In genomic region chr2:62504657-62505056, GRCh38 we compare ENCODE assay signal across 14 cellular contexts. TPM values are rescaled to one million over a fixed set of nuclear protein-coding genes. Genes with fewer than 3 reads are reported as not detected.
DNase-seq lines count a peak whose midpoint lies in the region; ATAC-seq and TF ChIP-seq lines count a peak whose summit lies in the region.
"Had no signal": no experiment of that assay in that cellular context is flagged by ENCODE, and none has a peak within 500 bp of the region (broad histone marks: within the 10 kb centered on the region; RNA-seq: fewer than 3 reads in every experiment).

No MANE protein-coding gene starts in this region.

- no peak for ATAC-seq in GM18858 (IDR thresholded peaks at IDR 0.05; ENCODE audit: unreplicated experiment)

- peak overlapping the region; percentile 70; the same call in 1 of the 2 replicates for H3K27ac ChIP-seq in SJSA1
- H3K27ac ChIP-seq in hepatocyte: peak overlapping the region; percentile 94
- H3K27ac ChIP-seq in sigmoid colon: peak overlapping the region; percentile 89 to 92 (median 90)

- TF ChIP-seq EP300 in sigmoid colon (IDR thresholded peaks at IDR 0.05): no peak

- H3K27me3 ChIP-seq in SJSA1 (replicated peaks): no peaks in the 10 kb centered on the region
- no peaks in the 10 kb centered on the region for H3K27me3 ChIP-seq in hepatocyte
- no peaks in the 10 kb centered on the region for H3K27me3 ChIP-seq in sigmoid colon

- peak overlapping the region; percentile 98 for H2AFZ ChIP-seq in hepatocyte

- H4K20me1 ChIP-seq in hepatocyte (ENCODE audit: insufficient read depth, poor library complexity, severe bottlenecking): no peaks in the 10 kb centered on the region

- H3K4me2 ChIP-seq in hepatocyte: no peak overlapping the region

- in situ Hi-C loops in GM13976 (cut with MboI; ENCODE audit: low sequenced_read_pairs, unreplicated experiment): no loop called here

- H3K9me3 ChIP-seq in SJSA1 (replicated peaks): no peaks in the 10 kb centered on the region
- no peaks in the 10 kb centered on the region for H3K9me3 ChIP-seq in hepatocyte (ENCODE audit: low read depth)
- H3K9me3 ChIP-seq in sigmoid colon: no peaks in the 10 kb centered on the region

- 82% methylated on average over 6 of the region's 6 CpGs for WGBS in hepatocyte (ENCODE audit: low lambda C conversion rate, missing lambda C conversion rate)
- WGBS in sigmoid colon, 2 donors: 86 to 89% methylated on average over 6 of the region's 6 CpGs

- no peaks in the 10 kb centered on the region for H3K36me3 ChIP-seq in SJSA1
- no peaks in the 10 kb centered on the region for H3K36me3 ChIP-seq in hepatocyte (replicated peaks; ENCODE audit: insufficient read depth, low read depth)
- peaks cover 0 to 4% (median 0%) of the 10 kb centered on the region in 4 donors for H3K36me3 ChIP-seq in sigmoid colon
- H3K36me3 ChIP-seq: WERI-Rb-1 had no signal

- DNase-seq in DMS53 (lab: John Stamatoyannopoulos, UW) (peak; percentile 39), DMS53 treated with DMSO at 0.1 percent for 48 hours (lab: John Stamatoyannopoulos, UW; ENCODE audit: unreplicated experiment) (no peak), SJSA1 (ENCODE audit: low read depth in 1 of 2, low spot score in 2 of 2) (no peak), hepatocyte (ENCODE audit: low spot score) (no peak), sigmoid colon (no peak), GM13976 (ENCODE audit: low spot score) (no peak)
- DNase-seq in NK-92 treated with Interleukin-12 subunit alpha and Interleukin-12 subunit beta, amount 100 ng/mL, for 24 hours (lab: John Stamatoyannopoulos, UW): no peak
- DNase-seq: amniotic stem cell; CD4-positive, alpha-beta T cell; GOT3; NCI-H146; substantia nigra; WERI-Rb-1 had no signal

- H3K4me1 ChIP-seq in SJSA1 (replicated peaks) (peaks cover 25% of the 10 kb centered on the region), hepatocyte (ENCODE audit: insufficient read depth) (peaks cover 18% of the 10 kb centered on the region), sigmoid colon (peaks cover 0 to 15% (median 7%) of the 10 kb centered on the region in 4 donors)

- no peak for TF ChIP-seq POLR2A in sigmoid colon (IDR thresholded peaks at IDR 0.05)

- no peak overlapping the region for H3K4me3 ChIP-seq in SJSA1
- H3K4me3 ChIP-seq in hepatocyte: no peak overlapping the region
- no peak overlapping the region for H3K4me3 ChIP-seq in sigmoid colon

- H3K79me2 ChIP-seq in hepatocyte: no peaks in the 10 kb centered on the region

- intact Hi-C loops in sigmoid colon (cut with DNase I): loop anchor here (2.0 to 10.0 kb wide), 4 partner anchors 32 to 273 kb away; partner anchors contain the start of gene EHBP1

- TF ChIP-seq CTCF in hepatocyte (IDR thresholded peaks at IDR 0.05; ENCODE audit: poor library complexity) (no peak), sigmoid colon (IDR thresholded peaks at IDR 0.05) (no peak), GM13976 (IDR thresholded peaks at IDR 0.05; ENCODE audit: borderline replicate concordance, control extremely low read depth, extremely low read depth, insufficient read depth, missing control alignments) (no peak)

- H3K9me2 ChIP-seq in hepatocyte (replicated peaks; ENCODE audit: insufficient read depth): no peaks in the 10 kb centered on the region

RNA-seq across cellular contexts. Expression of gene TMEM17, which starts 1.3 kb away (rescaled TPM):
- 3.9 and 4.7 TPM in 2 replicates for total RNA-seq in SJSA1 (2014; rRNA removed; shearing (Covaris generic))
- 3.6 and 4.3 TPM in 2 replicates for total RNA-seq in hepatocyte
- 3.6 and 5.2 TPM in 2 replicates for polyA plus RNA-seq in hepatocyte
- total RNA-seq in sigmoid colon: 1 to 10 TPM; 1.5 to 3.4 (median 2.1) TPM
- polyA plus RNA-seq in sigmoid colon: under 1 TPM in 1 of 3 donors, not detected in 2; 0.73 TPM
- total RNA-seq: CD4-positive, alpha-beta T cell had no signal
